Comparison of ENCODE assay signal across 17 cellular contexts in the genomic region with DNA sequence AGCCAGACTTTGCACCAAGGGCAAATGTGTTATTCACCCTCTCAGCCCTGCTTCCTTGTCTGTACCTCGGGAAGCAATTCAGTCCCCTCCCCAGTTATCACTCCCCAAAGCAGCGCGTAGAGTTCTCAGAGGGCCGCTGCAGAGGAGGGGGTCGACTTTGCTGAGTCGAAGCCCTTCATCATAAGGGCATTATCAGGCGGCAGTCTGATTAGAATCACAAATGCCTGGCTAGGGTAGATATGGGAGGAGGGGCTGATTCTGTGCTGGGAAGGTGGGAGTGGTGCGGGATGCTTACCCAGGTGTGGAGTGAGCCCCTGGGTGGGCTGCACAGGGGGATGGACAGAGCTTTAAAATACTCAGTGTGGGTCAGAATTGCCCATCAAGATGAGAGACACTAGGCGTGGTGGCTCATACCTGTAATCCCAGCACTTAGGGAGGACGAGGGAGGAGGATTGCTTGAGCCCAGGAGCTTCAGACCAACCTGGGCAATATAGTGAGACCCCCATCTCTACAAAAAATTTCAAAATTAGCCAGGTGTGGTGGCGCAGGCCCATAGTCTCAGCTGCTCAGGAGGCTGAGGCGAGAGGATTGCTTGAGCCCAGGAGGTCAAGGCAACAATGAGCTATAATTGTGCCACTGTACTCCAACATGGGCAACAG. TPM values are rescaled to one million over a fixed set of nuclear protein-coding genes. Genes with fewer than 3 reads are reported as not detected.
A peak's percentile ranks its signal among the peaks of the same experiment; 100 is the strongest.
DNase-seq lines count a peak whose midpoint lies in the region; ATAC-seq and TF ChIP-seq lines count a peak whose summit lies in the region.
"Had no signal": no experiment of that assay in that cellular context is flagged by ENCODE, and none has a peak within 500 bp of the region (broad histone marks: within the 10 kb centered on the region; RNA-seq: fewer than 3 reads in every experiment).

No MANE protein-coding gene starts in this region.

- ATAC-seq in GM23338, result peak; percentile 10; the same call in 2 of the 3 replicates
- no peak for ATAC-seq in Panc1
- no peak for ATAC-seq in T-cell (replicated peaks in 1 of 4)
- ATAC-seq: HCT116 had no signal

- H2BK15ac ChIP-seq in mesendoderm (replicated peaks; ENCODE audit: low read depth), result no peak overlapping the region
- no peak overlapping the region for H2BK15ac ChIP-seq in neuronal stem cell (ENCODE audit: low read length)

- H3K27me3 Mint-ChIP-seq in GM23338 (ENCODE audit: insufficient read depth, low read depth, poor library complexity) (peaks cover 27% of the 10 kb centered on the region), T-cell (peaks cover 13 to 27% of the 10 kb centered on the region in 2 donors)

- H2BK5ac ChIP-seq in mesendoderm (ENCODE audit: low read length) (no peak overlapping the region), neuronal stem cell (ENCODE audit: low read length) (no peak overlapping the region)

- H3K14ac ChIP-seq in neuronal stem cell (ENCODE audit: low read length), result no peak overlapping the region

- H3K79me1 ChIP-seq in mesendoderm (ENCODE audit: low read length) (peaks cover 11% of the 10 kb centered on the region), neuronal stem cell (ENCODE audit: low read depth, low read length) (no peaks in the 10 kb centered on the region)

- CTCF ChIA-PET in Panc1 (lab: Charles Lee), result interaction anchor here (0.9 kb wide), 1 partner anchor 13 kb away, joined by 3 read pairs; no protein-coding TSS in a partner anchor
- CTCF ChIA-PET in OCI-LY7 (lab: Charles Lee; ENCODE audit: unreplicated experiment), result interaction anchor here (0.6 kb wide), 1 partner anchor 62 kb away, joined by 3 read pairs; no protein-coding TSS in a partner anchor
- CTCF ChIA-PET in T-cell (lab: Charles Lee), result interaction anchor here in 1 of 2 donors (0.5 to 0.6 kb wide), 2 partner anchors 12 to 36 kb away, joined by 3 to 5 read pairs; no protein-coding TSS in a partner anchor

- WGBS in mesendoderm (ENCODE audit: extremely low coverage, insufficient coverage, low lambda C conversion rate), result no CpG with 5 or more reads among the region's 12 CpGs
- WGBS in neuronal stem cell (ENCODE audit: extremely low coverage in 2 of 2, insufficient read length in 2 of 2, insufficient replicate concordance in 1 of 2), 2 donors, result no CpG with 5 or more reads among the region's 12 CpGs

- no peak overlapping the region for H4K8ac ChIP-seq in mesendoderm (ENCODE audit: low read depth, low read length)
- H4K8ac ChIP-seq in neuronal stem cell (ENCODE audit: low read depth, low read length), result no peak overlapping the region

- no peak overlapping the region for H4K5ac ChIP-seq in mesendoderm (ENCODE audit: low read length)

- no peak overlapping the region for H3K56ac ChIP-seq in mesendoderm (ENCODE audit: low read length)

- no peaks in the 10 kb centered on the region for H3K36me3 ChIP-seq in GM23338 (ENCODE audit: insufficient read depth)
- no peaks in the 10 kb centered on the region for H3K36me3 ChIP-seq in Panc1 (ENCODE audit: control insufficient read depth, insufficient read depth, low read length)
- H3K36me3 ChIP-seq in mesendoderm (ENCODE audit: control insufficient read depth, insufficient read depth, low read length), result no peaks in the 10 kb centered on the region
- no peaks in the 10 kb centered on the region for H3K36me3 ChIP-seq in neuronal stem cell (replicated peaks in 1 of 2; ENCODE audit: control insufficient read depth in 2 of 2, insufficient read depth in 2 of 2, low read length in 2 of 2)
- H3K36me3 ChIP-seq in OCI-LY7 (ENCODE audit: insufficient read depth, low read length), result no peaks in the 10 kb centered on the region
- H3K36me3 ChIP-seq: BLaER1 had no signal

- in situ Hi-C loops in Panc1 (cut with HindIII; ENCODE audit: low pct_unique_long_range_greater_than_20kb, low sequenced_read_pairs), result no loop called here

- peak; percentile 54 for DNase-seq in GM23338 (ENCODE audit: low spot score)
- no peak for DNase-seq in Panc1 (ENCODE audit: low read depth, low spot score)
- DNase-seq in mesendoderm, result peak; percentile 72
- DNase-seq in neuronal stem cell (ENCODE audit: low spot score), result no peak
- DNase-seq in OCI-LY7 (ENCODE audit: low spot score), result no peak
- DNase-seq in T-cell, result no peak
- DNase-seq in HUDEP-2 (lab: John Stamatoyannopoulos, UW; ENCODE audit: unreplicated experiment in 76 of 76), result no peak
- DNase-seq: 8988T; AML-193; Caco-2; CD8-positive, alpha-beta memory T cell; DND-41; GDM1 had no signal

- no peak overlapping the region for H4K91ac ChIP-seq in neuronal stem cell (ENCODE audit: low read depth, low read length, poor library complexity)

- H3K23ac ChIP-seq in mesendoderm (ENCODE audit: low read length) (no peak overlapping the region), neuronal stem cell (ENCODE audit: low read depth, low read length, poor library complexity) (no peak overlapping the region)

- TF ChIP-seq CTCF in GM23338 (conservative IDR thresholded peaks at IDR 0.05; ENCODE audit: low read depth in 2 of 2) (no peak), Panc1 (IDR thresholded peaks at IDR 0.05) (no peak), OCI-LY7 (conservative IDR thresholded peaks at IDR 0.05; ENCODE audit: low read length) (no peak)

- H3K27ac Mint-ChIP-seq in GM23338 (0 out of 2 replicates have a peak overlapping the region, but pooled peaks have one; percentile 47), T-cell (no peak overlapping the region)

- H3K27me3 ChIP-seq in GM23338 (ENCODE audit: insufficient read depth) (no peaks in the 10 kb centered on the region), Panc1 (ENCODE audit: control insufficient read depth, insufficient read depth, low read length) (no peaks in the 10 kb centered on the region; the same call in 1 of the 2 replicates), mesendoderm (ENCODE audit: insufficient read depth, low read length, poor library complexity) (no peaks in the 10 kb centered on the region), neuronal stem cell (ENCODE audit: control insufficient read depth in 3 of 3, insufficient read depth in 3 of 3, low read depth in 1 of 3, low read length in 3 of 3) (no peaks in the 10 kb centered on the region)
- H3K27me3 ChIP-seq: BLaER1 had no signal

- no peaks in the 10 kb centered on the region for H3K9me2 ChIP-seq in GM23338 (ENCODE audit: insufficient read depth)
- no peaks in the 10 kb centered on the region for H3K9me2 ChIP-seq in OCI-LY7 (ENCODE audit: insufficient read depth, low read length)

- peaks cover 50% of the 10 kb centered on the region for H3K4me1 Mint-ChIP-seq in GM23338
- H3K4me1 Mint-ChIP-seq in T-cell, result peaks cover 0 to 4% (median 0%) of the 10 kb centered on the region in 3 donors
- H3K4me1 Mint-ChIP-seq: CD8-positive, alpha-beta memory T cell had no signal

- no peak overlapping the region for H2AFZ ChIP-seq in GM23338
- no peak overlapping the region for H2AFZ ChIP-seq in neuronal stem cell (ENCODE audit: low read length)
- no peak overlapping the region for H2AFZ ChIP-seq in OCI-LY7 (ENCODE audit: low read length)

- no peak overlapping the region for H2BK12ac ChIP-seq in neuronal stem cell (ENCODE audit: low read length)

- no peaks in the 10 kb centered on the region for H3K9me3 ChIP-seq in Panc1 (ENCODE audit: control insufficient read depth, insufficient read depth, low read depth, low read length)
- H3K9me3 ChIP-seq in neuronal stem cell (replicated peaks in 1 of 2; ENCODE audit: control insufficient read depth in 2 of 2, insufficient read depth in 1 of 2, low read depth in 1 of 2, low read length in 2 of 2), result no peaks in the 10 kb centered on the region
- H3K9me3 ChIP-seq in OCI-LY7 (ENCODE audit: low read length), result no peaks in the 10 kb centered on the region
- H3K9me3 ChIP-seq: BLaER1, Caco-2 had no signal

- no peak overlapping the region for H3K4me3 Mint-ChIP-seq in GM23338
- H3K4me3 Mint-ChIP-seq in T-cell, result no peak overlapping the region
- H3K4me3 Mint-ChIP-seq: CD8-positive, alpha-beta memory T cell had no signal

- BruUV-seq in Panc1 (replicated peaks; lab: Mats Ljungman, UMichigan), result no TSS peak
- no TSS peak for BruUV-seq in OCI-LY7 (replicated peaks; lab: Mats Ljungman, UMichigan)

- H3K9ac ChIP-seq in mesendoderm (ENCODE audit: low read length) (no peak overlapping the region), neuronal stem cell (ENCODE audit: low read depth, low read length, poor library complexity) (no peak overlapping the region)
- H3K9ac ChIP-seq: BLaER1 had no signal

- H3K4ac ChIP-seq in mesendoderm (ENCODE audit: low read depth, low read length) (no peak overlapping the region), neuronal stem cell (ENCODE audit: low read length) (no peak overlapping the region)

- H3K27ac ChIP-seq in GM23338 (ENCODE audit: low read depth) (peak overlapping the region; percentile 68; the same call in 1 of the 2 replicates), Panc1 (ENCODE audit: low read length) (peak overlapping the region; percentile 37; the same call in 1 of the 2 replicates), mesendoderm (ENCODE audit: low read depth, low read length) (no peak overlapping the region), neuronal stem cell (replicated peaks; ENCODE audit: low read length) (no peak overlapping the region), OCI-LY7 (ENCODE audit: low read depth, low read length, poor library complexity, severe bottlenecking) (no peak overlapping the region)
- H3K27ac ChIP-seq: BLaER1, HL-60 had no signal

- peaks cover 22% of the 10 kb centered on the region for H3K4me1 ChIP-seq in GM23338 (ENCODE audit: insufficient read depth)
- peaks cover 22% of the 10 kb centered on the region for H3K4me1 ChIP-seq in Panc1 (ENCODE audit: control insufficient read depth, insufficient read depth, low read length)
- peaks cover 2% of the 10 kb centered on the region for H3K4me1 ChIP-seq in mesendoderm (ENCODE audit: control insufficient read depth, low read depth, low read length)
- H3K4me1 ChIP-seq in neuronal stem cell (ENCODE audit: control insufficient read depth in 2 of 2, insufficient read depth in 1 of 2, low read depth in 1 of 2, low read length in 2 of 2), result peaks cover 26 to 36% of the 10 kb centered on the region in 2 donors
- no peaks in the 10 kb centered on the region for H3K4me1 ChIP-seq in OCI-LY7 (ENCODE audit: insufficient read depth, low read length, poor library complexity, severe bottlenecking)

- H3K36me3 Mint-ChIP-seq in GM23338 (ENCODE audit: low read depth) (peaks cover 16% of the 10 kb centered on the region), T-cell (no peaks in the 10 kb centered on the region)
- H3K36me3 Mint-ChIP-seq: CD8-positive, alpha-beta memory T cell had no signal

- intact Hi-C loops in Panc1 (cut with micrococcal nuclease; ENCODE audit: unreplicated experiment) (no loop called here), OCI-LY7 (cut with micrococcal nuclease; ENCODE audit: unreplicated experiment) (no loop called here)

- POLR2A ChIA-PET in Panc1 (lab: Charles Lee), result interaction anchor here (0.5 kb wide), 1 partner anchor 11 kb away, joined by 4 read pairs; no protein-coding TSS in a partner anchor
- POLR2A ChIA-PET in OCI-LY7 (lab: Charles Lee), result no interaction called here
- POLR2A ChIA-PET in T-cell (lab: Charles Lee), result interaction anchor here in 1 of 2 donors (0.5 kb wide), 1 partner anchor 50 kb away, joined by 4 read pairs; no protein-coding TSS in a partner anchor

- no peak overlapping the region for H3K18ac ChIP-seq in mesendoderm (ENCODE audit: low read length)
- H3K18ac ChIP-seq in neuronal stem cell (ENCODE audit: low read length), result peak overlapping the region; percentile 19

- peaks cover 19% of the 10 kb centered on the region for H3F3A ChIP-seq in GM23338 (replicated peaks; ENCODE audit: low read depth)

- H3K79me2 ChIP-seq in GM23338 (replicated peaks; ENCODE audit: insufficient read depth) (peaks cover 32% of the 10 kb centered on the region), mesendoderm (ENCODE audit: control insufficient read depth, insufficient read depth, low read length) (no peaks in the 10 kb centered on the region), OCI-LY7 (ENCODE audit: insufficient read depth, low read depth, low read length) (no peaks in the 10 kb centered on the region)

- no peak overlapping the region for H2AK5ac ChIP-seq in mesendoderm (ENCODE audit: low read length)
- H2AK5ac ChIP-seq in neuronal stem cell (ENCODE audit: low read depth, low read length), result no peak overlapping the region

- H4K20me1 ChIP-seq in GM23338 (replicated peaks; ENCODE audit: insufficient read depth), result no peaks in the 10 kb centered on the region
- H4K20me1 ChIP-seq in OCI-LY7 (ENCODE audit: insufficient read depth, low read length), result no peaks in the 10 kb centered on the region
- H4K20me1 ChIP-seq: BLaER1 had no signal

- H3K4me2 ChIP-seq in GM23338 (peak overlapping the region; percentile 55), mesendoderm (ENCODE audit: low read length) (no peak overlapping the region), neuronal stem cell (ENCODE audit: insufficient read depth, low read length, poor library complexity, severe bottlenecking) (no peak overlapping the region), OCI-LY7 (ENCODE audit: low read length) (no peak overlapping the region)

- H2BK120ac ChIP-seq in mesendoderm (ENCODE audit: low read depth, low read length), result peak overlapping the region; percentile 39
- H2BK120ac ChIP-seq in neuronal stem cell (ENCODE audit: low read depth, low read length), result no peak overlapping the region

- H3K9me3 Mint-ChIP-seq in GM23338, result 0 out of 3 replicates have a peak, but pooled peaks cover 4% of the 10 kb centered on the region
- no peaks in the 10 kb centered on the region for H3K9me3 Mint-ChIP-seq in T-cell

- H3K4me3 ChIP-seq in GM23338 (no peak overlapping the region), Panc1 (ENCODE audit: low read depth in 2 of 2, low read length in 2 of 2) (no peak overlapping the region), mesendoderm (ENCODE audit: low read length) (no peak overlapping the region), neuronal stem cell (ENCODE audit: low read length in 2 of 2) (no peak overlapping the region), OCI-LY7 (ENCODE audit: low read depth, low read length, poor library complexity, severe bottlenecking) (no peak overlapping the region)
- H3K4me3 ChIP-seq: BLaER1 had no signal

RNA-seq across cellular contexts. Expression of gene COL26A1, which starts 36.1 kb away (rescaled TPM):
- 51.7 and 55.0 TPM in 2 replicates for total RNA-seq in GM23338 (2014; rRNA removed; shearing (Covaris generic))
- 17.8 and 20.6 TPM in 2 replicates for polyA plus RNA-seq in GM23338 (2016; fragmentation: Nextera tagmentation; extraction: Ambion mirVana)
- 25.8 TPM for total RNA-seq in Panc1 (2021; ENCODE audit: unreplicated experiment)
- 36.4 TPM for polyA plus RNA-seq in Panc1 (2012; ENCODE audit: insufficient read length)
- polyA plus RNA-seq in mesendoderm (2013, experiment 1 of 2), result 38.5 TPM
- 40.8 TPM for polyA plus RNA-seq in mesendoderm (2013, experiment 2 of 2)
- 74.9 TPM for polyA plus RNA-seq in neuronal stem cell (2013, experiment 1 of 2)
- 74.1 TPM for polyA plus RNA-seq in neuronal stem cell (2013, experiment 2 of 2)
- not detected in 2 replicates for total RNA-seq in OCI-LY7 (2014; rRNA removed; shearing (Covaris generic))
- not detected in 2 replicates for total RNA-seq in OCI-LY7 (2022)
- total RNA-seq in T-cell, result under 1 TPM in 1 of 5 donors, not detected in 4; 0.09 TPM
- total RNA-seq: CD8-positive, alpha-beta memory T cell; H4 had no signal
- polyA plus RNA-seq: CD8-positive, alpha-beta memory T cell had no signal

Comparison
In these comparisons a context has a peak if more than half of its experiments do, and no peak if none do; other contexts are left out.
1. DNase-seq: peak in GM23338 (single experiment) and mesendoderm (single experiment); none in Panc1 (single experiment), neuronal stem cell (single experiment), OCI-LY7 (single experiment), T-cell (0 of 34) and HUDEP-2 (0 of 76).
2. H3K27ac ChIP-seq: peak in GM23338 (single experiment) and Panc1 (single experiment); none in mesendoderm (single experiment), neuronal stem cell (single experiment) and OCI-LY7 (single experiment).
3. RNA of gene COL26A1, which starts 36.1 kb away (total RNA-seq): 51.7 to 55.0 TPM in GM23338 and 25.8 TPM in Panc1 (single experiment); 0.09 TPM in T-cell and not detected in OCI-LY7; every median in the first group is over 10 times any median in the second.